Comparison of ENCODE assay signal across 7 cellular contexts in genomic region chr2:26246818-26247217, GRCh38. TPM values are rescaled to one million over a fixed set of nuclear protein-coding genes. Genes with fewer than 3 reads are reported as not detected.
DNase-seq lines count a peak whose midpoint lies in the region; ATAC-seq and TF ChIP-seq lines count a peak whose summit lies in the region.

No MANE protein-coding gene starts in this region.

- H3K4me1 Mint-ChIP-seq in HFFc6 (ENCODE audit: low read depth) = peaks cover 33% of the 10 kb centered on the region

- H3K27ac ChIP-seq in SK-N-MC = no peak overlapping the region

- no peak overlapping the region for H3K9ac ChIP-seq in SK-N-MC (ENCODE audit: insufficient read length)

- H3K9me3 ChIP-seq in SK-N-MC (ENCODE audit: low read depth, low read length) = no peaks in the 10 kb centered on the region

- no peaks in the 10 kb centered on the region for H3K36me3 Mint-ChIP-seq in HFFc6 (ENCODE audit: low read depth)

- TF ChIP-seq CTCF in HFFc6 (IDR thresholded peaks at IDR 0.05) = no peak

- peak overlapping the region; percentile 99 for H3K4me3 Mint-ChIP-seq in HFFc6

- H3K9me3 Mint-ChIP-seq in HFFc6 = no peaks in the 10 kb centered on the region

- DNase-seq in HFFc6 = peak; percentile 15
- no peak for DNase-seq in SK-N-MC (ENCODE audit: low read depth, low spot score)
- peak; percentile 20 to 24 for DNase-seq in erythroblast (lab: John Stamatoyannopoulos, UW)
- DNase-seq in stimulated activated CD4-positive, alpha-beta T cell treated with anti-CD3 and anti-CD28 coated beads, Interleukin-1b, Interleukin-23, amount 100 ng/mL, for 48 hours = peak; percentile 42

- ATAC-seq in HG02938 (IDR thresholded peaks at IDR 0.05; ENCODE audit: unreplicated experiment) (no peak), GM19467 (IDR thresholded peaks at IDR 0.05; ENCODE audit: unreplicated experiment) (no peak), GM19455 (IDR thresholded peaks at IDR 0.05; ENCODE audit: unreplicated experiment) (no peak)

- H3K36me3 ChIP-seq in SK-N-MC (ENCODE audit: insufficient read depth, low read length) = no peaks in the 10 kb centered on the region

- TF ChIP-seq POLR2A in erythroblast (IDR thresholded peaks at IDR 0.05; ENCODE audit: low read length) = no peak

- H3K4me3 ChIP-seq in SK-N-MC = 0 out of 2 replicates have a peak overlapping the region, but pooled peaks have one; percentile 19

- H3K27me3 Mint-ChIP-seq in HFFc6 (ENCODE audit: insufficient read depth) = no peaks in the 10 kb centered on the region

- peak overlapping the region; percentile 23 for H3K27ac Mint-ChIP-seq in HFFc6

RNA-seq across cellular contexts. Expression of gene HADHB, which starts 2.1 kb away (rescaled TPM):
- total RNA-seq in HFFc6 (2021; fragmentation: NEBNext Ultra II Directional; extraction: Animal tissue kit (Norgen Biotek cat#: 25700)) = 100 to 1,000 TPM in 5 of 6 experiments, 10 to 100 TPM in 1; 93.9 to 119 (median 112) TPM

RNA-seq across cellular contexts. Expression of gene HADHA, which starts 2.4 kb away (rescaled TPM):
- total RNA-seq in HFFc6 (2021; fragmentation: NEBNext Ultra II Directional; extraction: Animal tissue kit (Norgen Biotek cat#: 25700)) = 100 to 1,000 TPM; 127 to 138 (median 133) TPM
